Comparison of ENCODE assay signal across 13 cellular contexts in the genomic region with DNA sequence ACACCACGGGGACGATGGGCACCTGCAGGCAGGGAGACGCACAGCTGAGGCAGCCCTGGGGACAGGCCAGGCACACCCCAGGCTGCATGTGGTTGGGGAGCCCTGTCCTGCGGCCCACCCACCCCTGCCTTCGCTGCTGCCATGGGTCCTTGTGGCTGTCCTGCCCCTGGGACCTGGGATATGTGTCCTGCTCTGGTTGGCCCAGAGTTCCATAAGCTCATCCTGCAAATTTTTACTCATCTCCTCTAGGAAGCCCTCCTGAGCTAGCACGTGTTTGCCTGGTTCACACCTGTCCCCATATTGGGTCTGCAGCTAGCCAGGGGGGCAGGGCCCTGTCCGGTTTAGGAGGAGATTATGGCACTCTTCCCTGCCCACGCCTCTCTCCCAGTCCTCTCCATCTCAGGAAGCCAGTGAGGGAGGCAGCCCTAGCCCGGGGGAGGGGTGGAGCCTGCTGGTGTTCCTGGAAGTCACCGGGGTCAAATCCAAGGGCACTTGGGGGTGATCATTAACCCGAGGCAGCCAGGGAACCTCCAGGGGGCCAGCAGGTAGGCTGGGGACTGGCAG. TPM values are rescaled to one million over a fixed set of nuclear protein-coding genes. Genes with fewer than 3 reads are reported as not detected.
DNase-seq lines count a peak whose midpoint lies in the region; ATAC-seq and TF ChIP-seq lines count a peak whose summit lies in the region.
"Had no signal": no experiment of that assay in that cellular context is flagged by ENCODE, and none has a peak within 500 bp of the region (broad histone marks: within the 10 kb centered on the region; RNA-seq: fewer than 3 reads in every experiment).

No MANE protein-coding gene starts in this region.

- WGBS in right lobe of liver (ENCODE audit: insufficient coverage, low coverage, low lambda C conversion rate, missing lambda C conversion rate) = 22% methylated on average over 6 of the region's 11 CpGs

- TF ChIP-seq CTCF in right atrium auricular region (IDR thresholded peaks at IDR 0.05) (no peak), endothelial cell (IDR thresholded peaks at IDR 0.05; ENCODE audit: unreplicated experiment) (no peak), right lobe of liver (IDR thresholded peaks at IDR 0.05) (no peak), upper lobe of right lung (IDR thresholded peaks at IDR 0.05) (no peak), neural progenitor cell (IDR thresholded peaks at IDR 0.05) (no peak)

- H3K4me3 Mint-ChIP-seq in endothelial cell (ENCODE audit: unreplicated experiment) (peak overlapping the region; percentile 86), neural progenitor cell (no peak overlapping the region)
- H3K4me3 Mint-ChIP-seq: activated CD8-positive, alpha-beta memory T cell treated with anti-CD3 and anti-CD28 coated beads, Interleukin-2, amount 10 ng/mL, durations not matched to agents 7 days and 5 days; mesothelial cell of epicardium had no signal

- H3K9me3 ChIP-seq in right atrium auricular region = no peaks in the 10 kb centered on the region
- H3K9me3 ChIP-seq in right lobe of liver = no peaks in the 10 kb centered on the region
- no peaks in the 10 kb centered on the region for H3K9me3 ChIP-seq in upper lobe of right lung
- H3K9me3 ChIP-seq in neural progenitor cell (ENCODE audit: low read depth) = no peaks in the 10 kb centered on the region

- H3K27ac Mint-ChIP-seq in endothelial cell (ENCODE audit: unreplicated experiment) = peak overlapping the region; percentile 89
- H3K27ac Mint-ChIP-seq in neural progenitor cell = no peak overlapping the region
- H3K27ac Mint-ChIP-seq: activated CD8-positive, alpha-beta memory T cell treated with anti-CD3 and anti-CD28 coated beads, Interleukin-2, amount 10 ng/mL, durations not matched to agents 7 days and 5 days had no signal

- H3K27ac ChIP-seq in right atrium auricular region = no peak overlapping the region
- peak overlapping the region in 1 of 3 donors; percentile 37 for H3K27ac ChIP-seq in right lobe of liver
- H3K27ac ChIP-seq in upper lobe of right lung = no peak overlapping the region
- H3K27ac ChIP-seq in neural progenitor cell = no peak overlapping the region

- no peak overlapping the region for H2AFZ ChIP-seq in neural progenitor cell (replicated peaks)

- H3K36me3 ChIP-seq in right atrium auricular region (peaks cover 33% of the 10 kb centered on the region), right lobe of liver (peaks cover 0 to 19% (median 11%) of the 10 kb centered on the region in 4 donors), upper lobe of right lung (peaks cover 23% of the 10 kb centered on the region), neural progenitor cell (no peaks in the 10 kb centered on the region)

- ATAC-seq in Right ventricle myocardium superior (ENCODE audit: poor library complexity) (no peak), right lobe of liver (peak; percentile 44 to 69 (median 50)), upper lobe of right lung (peak; percentile 62), GM21515 (IDR thresholded peaks at IDR 0.05; ENCODE audit: unreplicated experiment) (no peak)
- ATAC-seq: activated CD8-positive, alpha-beta memory T cell treated with anti-CD3 and anti-CD28 coated beads, Interleukin-2, amount 10 ng/mL, durations not matched to agents 7 days and 5 days had no signal

- H3K9me3 Mint-ChIP-seq in endothelial cell (ENCODE audit: unreplicated experiment) = peaks cover 4% of the 10 kb centered on the region
- no peaks in the 10 kb centered on the region for H3K9me3 Mint-ChIP-seq in neural progenitor cell
- H3K9me3 Mint-ChIP-seq: mesothelial cell of epicardium had no signal

- H3K36me3 Mint-ChIP-seq in endothelial cell (ENCODE audit: low read depth, unreplicated experiment) (peaks cover 33% of the 10 kb centered on the region), neural progenitor cell (no peaks in the 10 kb centered on the region)
- H3K36me3 Mint-ChIP-seq: activated CD8-positive, alpha-beta memory T cell treated with anti-CD3 and anti-CD28 coated beads, Interleukin-2, amount 10 ng/mL, durations not matched to agents 7 days and 5 days had no signal

- H3K4me3 ChIP-seq in right atrium auricular region (no peak overlapping the region), right lobe of liver (no peak overlapping the region), upper lobe of right lung (no peak overlapping the region), neural progenitor cell (no peak overlapping the region)

- peaks cover 88% of the 10 kb centered on the region for H3K27me3 Mint-ChIP-seq in endothelial cell (ENCODE audit: unreplicated experiment)
- peaks cover 5% of the 10 kb centered on the region for H3K27me3 Mint-ChIP-seq in neural progenitor cell (ENCODE audit: insufficient read depth, low read depth)
- H3K27me3 Mint-ChIP-seq: activated CD8-positive, alpha-beta memory T cell treated with anti-CD3 and anti-CD28 coated beads, Interleukin-2, amount 10 ng/mL, durations not matched to agents 7 days and 5 days had no signal

- H3K4me1 Mint-ChIP-seq in endothelial cell (ENCODE audit: unreplicated experiment) = peaks cover 28% of the 10 kb centered on the region
- peaks cover 4% of the 10 kb centered on the region for H3K4me1 Mint-ChIP-seq in neural progenitor cell
- H3K4me1 Mint-ChIP-seq: activated CD8-positive, alpha-beta memory T cell treated with anti-CD3 and anti-CD28 coated beads, Interleukin-2, amount 10 ng/mL, durations not matched to agents 7 days and 5 days; mesothelial cell of epicardium had no signal

- no peaks in the 10 kb centered on the region for H3F3A ChIP-seq in neural progenitor cell (ENCODE audit: low read depth)

- H3K27me3 ChIP-seq in right atrium auricular region (no peaks in the 10 kb centered on the region), right lobe of liver (no peaks in the 10 kb centered on the region), upper lobe of right lung (no peaks in the 10 kb centered on the region), neural progenitor cell (no peaks in the 10 kb centered on the region)

- no peaks in the 10 kb centered on the region for H4K20me1 ChIP-seq in neural progenitor cell (ENCODE audit: low read depth)

- DNase-seq in Right ventricle myocardium superior (peak; percentile 67), right atrium auricular region (ENCODE audit: low spot score) (no peak), endothelial cell (ENCODE audit: low spot score) (peak; percentile 85), right lobe of liver (peak; percentile 91 to 94 (median 93)), upper lobe of right lung (peak; percentile 93), neural progenitor cell (ENCODE audit: low spot score) (no peak), DMS79 (lab: John Stamatoyannopoulos, UW) (no peak)
- DNase-seq: activated CD8-positive, alpha-beta memory T cell treated with anti-CD3 and anti-CD28 coated beads, Interleukin-2, amount 10 ng/mL, durations not matched to agents 7 days and 5 days; activated naive CD4-positive, alpha-beta T cell treated with Interleukin-2 at 50 U/mL for 16 hours; NCI-H510A had no signal

- no peak overlapping the region for H3K4me2 ChIP-seq in neural progenitor cell

- H3K79me2 ChIP-seq in neural progenitor cell (ENCODE audit: low read depth) = no peaks in the 10 kb centered on the region

- intact Hi-C loops in Right ventricle myocardium superior (cut with DNase I) = no loop called here
- intact Hi-C loops in right lobe of liver (cut with DNase I) = no loop called here
- intact Hi-C loops in upper lobe of right lung (cut with DNase I) = no loop called here

- peaks cover 0 to 41% of the 10 kb centered on the region in 2 donors for H3K4me1 ChIP-seq in right atrium auricular region
- peaks cover 0 to 56% (median 29%) of the 10 kb centered on the region in 4 donors for H3K4me1 ChIP-seq in right lobe of liver
- H3K4me1 ChIP-seq in upper lobe of right lung = peaks cover 23% of the 10 kb centered on the region
- no peaks in the 10 kb centered on the region for H3K4me1 ChIP-seq in neural progenitor cell

- no peak overlapping the region for H3K9ac ChIP-seq in neural progenitor cell

- TF ChIP-seq POLR2A in right lobe of liver (IDR thresholded peaks at IDR 0.05) = no peak

RNA-seq across cellular contexts. Expression of gene EGFL7, which starts 12.2 kb away (rescaled TPM):
- 61.5 TPM for total RNA-seq in Right ventricle myocardium superior
- total RNA-seq in right atrium auricular region = 100 to 1,000 TPM; 114 to 120 TPM
- total RNA-seq in endothelial cell (ENCODE audit: unreplicated experiment) = 945 TPM
- total RNA-seq in right lobe of liver = 10 to 100 TPM; 26.7 to 54.2 (median 45.8) TPM
- 302 TPM for total RNA-seq in upper lobe of right lung
- total RNA-seq in neural progenitor cell (ENCODE audit: low replicate concordance) = 16.5 and 47.4 TPM in 2 replicates

RNA-seq across cellular contexts. Expression of gene AGPAT2, which starts 12.4 kb away (rescaled TPM):
- total RNA-seq in Right ventricle myocardium superior (48.6 TPM), right atrium auricular region (10 to 100 TPM; 71.9 to 81.9 TPM), endothelial cell (ENCODE audit: unreplicated experiment) (38.9 TPM), right lobe of liver (100 to 1,000 TPM; 117 to 379 (median 184) TPM), upper lobe of right lung (117 TPM), neural progenitor cell (ENCODE audit: low replicate concordance) (2.4 and 3.4 TPM in 2 replicates)

RNA-seq across cellular contexts. Expression of gene DIPK1B, which starts 37.5 kb away (rescaled TPM):
- total RNA-seq in Right ventricle myocardium superior (15.1 TPM), right atrium auricular region (10 to 100 TPM; 45.1 to 45.7 TPM), endothelial cell (ENCODE audit: unreplicated experiment) (293 TPM), right lobe of liver (1 to 10 TPM; 1.4 to 7.7 (median 5.1) TPM), upper lobe of right lung (17.7 TPM), neural progenitor cell (ENCODE audit: low replicate concordance) (11.8 and 52.8 TPM in 2 replicates)
- total RNA-seq: activated CD8-positive, alpha-beta memory T cell treated with anti-CD3 and anti-CD28 coated beads, Interleukin-2, amount 10 ng/mL, durations not matched to agents 7 days and 5 days; osteoblast had no signal

Comparison
In these comparisons a context has a peak if more than half of its experiments do, and no peak if none do; other contexts are left out.
1. DNase-seq: peak in Right ventricle myocardium superior (single experiment), endothelial cell (single experiment), right lobe of liver (3 of 3) and upper lobe of right lung (single experiment); none in right atrium auricular region (single experiment), neural progenitor cell (single experiment) and DMS79 (single experiment).
2. ATAC-seq: peak in right lobe of liver (4 of 4) and upper lobe of right lung (single experiment); none in Right ventricle myocardium superior (single experiment) and GM21515 (single experiment).